8 cellular contexts compared by ENCODE assay signal in genomic region chr7:137592232-137592896, GRCh38.
A peak's percentile ranks its signal among the peaks of the same experiment; 100 is the strongest.
DNase-seq lines count a peak whose midpoint lies in the region; ATAC-seq, FAIRE-seq and TF ChIP-seq lines count a peak whose summit lies in the region.

No MANE protein-coding gene starts in this region.

- no peaks in the 10 kb centered on the region for H3K9me1 ChIP-seq in keratinocyte (ENCODE audit: control insufficient read depth, extremely low read depth, insufficient read depth, low read length)

- in situ Hi-C loops in transverse colon (cut with MboI; ENCODE audit: low pct_ligation_motif_present in 1 of 4, low pct_unique_long_range_greater_than_20kb in 1 of 4, low sequenced_read_pairs in 3 of 4), result loop anchor here in 3 of 4 donors (25.0 kb wide), 1 partner anchor 430 kb away; no protein-coding TSS in a partner anchor

- H3K9ac ChIP-seq in keratinocyte (ENCODE audit: control insufficient read depth, extremely low read depth, insufficient read depth, low read length), result no peak overlapping the region

- ATAC-seq in GM18870 (IDR thresholded peaks at IDR 0.05; ENCODE audit: unreplicated experiment) (peak; percentile 77), HG03520 (IDR thresholded peaks at IDR 0.05; ENCODE audit: unreplicated experiment) (peak; percentile 87)

- H3K79me2 ChIP-seq in keratinocyte (ENCODE audit: control insufficient read depth, insufficient read depth, low read length), result no peaks in the 10 kb centered on the region

- H3K4me1 ChIP-seq in keratinocyte (ENCODE audit: control insufficient read depth, extremely low read depth, insufficient read depth, low read length) (peaks cover 11% of the 10 kb centered on the region), transverse colon (peaks cover 4 to 15% (median 10%) of the 10 kb centered on the region in 4 donors)

- H3K9me3 ChIP-seq in keratinocyte (ENCODE audit: control insufficient read depth, low read depth, low read length) (no peaks in the 10 kb centered on the region), transverse colon (no peaks in the 10 kb centered on the region)

- H3K4me3 ChIP-seq in BJ (ENCODE audit: low read depth, low read length) (no peak overlapping the region), bronchial epithelial cell (ENCODE audit: low read depth, low read length) (no peak overlapping the region), keratinocyte (ENCODE audit: control insufficient read depth in 2 of 3, extremely low read depth in 1 of 3, insufficient read depth in 2 of 3, low read depth in 1 of 3, low read length in 3 of 3) (no peak overlapping the region), transverse colon (no peak overlapping the region)

- intact Hi-C loops in transverse colon (cut with DNase I; ENCODE audit: low total_unique reads), result no loop called here

- peak; percentile 64 for FAIRE-seq in bronchial epithelial cell (lab: Jason Lieb, UNC)
- FAIRE-seq in keratinocyte (lab: Jason Lieb, UNC), result peak; percentile 89

- H3K27ac ChIP-seq in keratinocyte (ENCODE audit: control insufficient read depth, insufficient read depth, low read length) (no peak overlapping the region), transverse colon (peak overlapping the region in 3 of 4 donors; percentile 43 to 64 (median 49))

- H3K27me3 ChIP-seq in BJ (ENCODE audit: control insufficient read depth, insufficient read depth, low read length) (no peaks in the 10 kb centered on the region), bronchial epithelial cell (ENCODE audit: control insufficient read depth, insufficient read depth, low read length) (peaks cover 2% of the 10 kb centered on the region), keratinocyte (ENCODE audit: control insufficient read depth, extremely low read depth, insufficient read depth, low read length) (no peaks in the 10 kb centered on the region), transverse colon (no peaks in the 10 kb centered on the region)

- CTCF ChIA-PET in BJ (lab: Yijun Ruan, JAX), result interaction anchor here (0.7 to 5.0 kb wide), 36 partner anchors 9 to 1789 kb away, joined by 3 to 61 read pairs (median 3); no protein-coding TSS in a partner anchor

- H4K20me1 ChIP-seq in keratinocyte (ENCODE audit: control insufficient read depth, extremely low read depth, insufficient read depth, low read length), result no peaks in the 10 kb centered on the region

- TF ChIP-seq POLR2A in transverse colon (IDR thresholded peaks at IDR 0.05), result no peak

- H3K36me3 ChIP-seq in BJ (ENCODE audit: control insufficient read depth, insufficient read depth, low read length), result no peaks in the 10 kb centered on the region
- no peaks in the 10 kb centered on the region for H3K36me3 ChIP-seq in bronchial epithelial cell (ENCODE audit: control insufficient read depth, insufficient read depth, low read length)
- H3K36me3 ChIP-seq in keratinocyte (ENCODE audit: control insufficient read depth in 2 of 2, extremely low read depth in 1 of 2, insufficient read depth in 2 of 2, low read length in 2 of 2), result no peaks in the 10 kb centered on the region
- no peaks in the 10 kb centered on the region for H3K36me3 ChIP-seq in transverse colon

- dilution Hi-C loops in keratinocyte (cut with MboI; ENCODE audit: extremely low pct_ligation_motif_present, low sequenced_read_pairs), result no loop called here

- POLR2A ChIA-PET in BJ (lab: Charles Lee), result no interaction called here

- peak overlapping the region; percentile 67 for H2AFZ ChIP-seq in keratinocyte (ENCODE audit: control insufficient read depth, low read length)

- 16 to 25% methylated on average over 5 to 6 of the region's 6 CpGs for WGBS in transverse colon (ENCODE audit: low coverage in 1 of 2), 2 donors

- TF ChIP-seq CTCF in BJ (IDR thresholded peaks at IDR 0.05; ENCODE audit: insufficient read depth, low read depth, low read length) (peak; percentile 87), bronchial epithelial cell (IDR thresholded peaks at IDR 0.05; ENCODE audit: insufficient read depth, low read length, severe bottlenecking) (peak; percentile 75), keratinocyte (optimal IDR thresholded peaks at IDR 0.05 in 1 of 3, IDR thresholded peaks at IDR 0.05 in 1 of 3, conservative IDR thresholded peaks at IDR 0.05 in 1 of 3; ENCODE audit: extremely low read depth in 1 of 3, insufficient read depth in 2 of 3, low read length in 3 of 3) (peak; percentile 81 to 93 (median 90)), transverse colon (IDR thresholded peaks at IDR 0.05) (peak; percentile 53 to 73 (median 64))

- no peak for TF ChIP-seq EP300 in transverse colon (IDR thresholded peaks at IDR 0.05; ENCODE audit: low read depth)

- H3K4me2 ChIP-seq in keratinocyte (ENCODE audit: control insufficient read depth, extremely low read depth, insufficient read depth, low read depth, low read length), result no peak overlapping the region

- DNase-seq in BJ (ENCODE audit: low read depth), result peak; percentile 16
- DNase-seq in NCI-H748 (lab: John Stamatoyannopoulos, UW; ENCODE audit: unreplicated experiment), result peak; percentile 64
- peak; percentile 74 for DNase-seq in bronchial epithelial cell (ENCODE audit: low read depth)
- DNase-seq in keratinocyte (ENCODE audit: low read depth, low spot score), result no peak
- DNase-seq in transverse colon, result peak; percentile 59
- DNase-seq in NOMO-1 treated with DMSO at 0.1 percent for 48 hours (lab: John Stamatoyannopoulos, UW; ENCODE audit: unreplicated experiment), result no peak

Comparison
In these comparisons a context has a peak if more than half of its experiments do, and no peak if none do; other contexts are left out.
1. DNase-seq: peak in BJ (single experiment), NCI-H748 (single experiment), bronchial epithelial cell (single experiment) and transverse colon (single experiment); none in keratinocyte (single experiment) and NOMO-1 treated with DMSO at 0.1 percent for 48 hours (single experiment).
2. Peak in every context shown above with its lines, with median percentiles within 50 percentile points of each other: CTCF ChIP-seq.